19 cellular contexts compared by ENCODE assay signal in the genomic region with DNA sequence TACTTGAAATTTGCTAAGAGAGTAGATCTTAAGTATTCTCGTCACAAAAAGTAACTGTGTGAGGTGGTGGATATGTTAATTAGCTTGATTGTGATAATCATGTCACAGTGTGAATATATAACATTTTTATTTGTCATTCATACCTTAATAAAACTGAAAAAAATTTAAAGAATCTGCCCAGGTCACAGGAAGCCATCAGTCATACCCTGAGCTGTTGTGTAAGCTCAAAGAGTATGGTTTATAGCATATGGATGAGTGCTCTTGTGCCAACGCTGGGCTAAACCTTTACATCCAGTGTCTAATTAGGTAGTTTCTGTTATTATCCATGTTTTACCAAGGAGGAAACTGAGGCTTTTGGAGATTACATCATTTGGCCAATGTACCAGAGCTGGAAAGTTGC. TPM values are rescaled to one million over a fixed set of nuclear protein-coding genes. Genes with fewer than 3 reads are reported as not detected.
DNase-seq lines count a peak whose midpoint lies in the region; ATAC-seq and TF ChIP-seq lines count a peak whose summit lies in the region.
"Had no signal": no experiment of that assay in that cellular context is flagged by ENCODE, and none has a peak within 500 bp of the region (broad histone marks: within the 10 kb centered on the region; RNA-seq: fewer than 3 reads in every experiment).

No MANE protein-coding gene starts in this region.

- H3K27me3 ChIP-seq in SU-DHL-6 (ENCODE audit: low read length) (no peaks in the 10 kb centered on the region), testis (no peaks in the 10 kb centered on the region), WERI-Rb-1 (ENCODE audit: insufficient read depth, low read depth, severe bottlenecking) (no peaks in the 10 kb centered on the region)

- H3K79me2 ChIP-seq in SU-DHL-6 (ENCODE audit: insufficient read depth, low read length): peaks cover 23% of the 10 kb centered on the region

- peaks cover 16% of the 10 kb centered on the region for H3K4me1 ChIP-seq in testis

- H3K4me3 ChIP-seq in SU-DHL-6 (ENCODE audit: insufficient read depth, low read length, poor library complexity, severe bottlenecking) (no peak overlapping the region), testis (no peak overlapping the region), WERI-Rb-1 (ENCODE audit: low read depth, low read length) (no peak overlapping the region)
- H3K4me3 ChIP-seq: mucosa of descending colon had no signal

- H3K36me3 ChIP-seq in SU-DHL-6 (ENCODE audit: low read length) (peaks cover under 1% of the 10 kb centered on the region), testis (ENCODE audit: low read depth, missing control alignments) (no peaks in the 10 kb centered on the region), WERI-Rb-1 (no peaks in the 10 kb centered on the region)

- no peaks in the 10 kb centered on the region for H4K20me1 ChIP-seq in SU-DHL-6 (ENCODE audit: low read depth, low read length)

- 80 to 83% methylated on average over 2 of the region's 2 CpGs for whole genome bisulfite sequencing in testis, 2 donors

- no peak overlapping the region for H2AFZ ChIP-seq in SU-DHL-6 (ENCODE audit: low read depth, low read length, severe bottlenecking)

- peaks cover 35% of the 10 kb centered on the region for H3K4me1 Mint-ChIP-seq in stimulated activated naive CD8-positive, alpha-beta T cell treated with anti-CD3 and anti-CD28 coated beads, Interleukin-15, Interleukin-2, amounts not matched to agents 100 ng/mL and 50 ng/mL, for 24 hours (ENCODE audit: low read depth)
- H3K4me1 Mint-ChIP-seq in progenitor cell of endocrine pancreas (ENCODE audit: low read depth): no peaks in the 10 kb centered on the region

- H3K27ac ChIP-seq in SU-DHL-6 (ENCODE audit: low read depth, low read length) (peak overlapping the region; percentile 57), testis (no peak overlapping the region), WERI-Rb-1 (no peak overlapping the region)

- H3F3A ChIP-seq in SU-DHL-6 (ENCODE audit: insufficient read depth): peaks cover 15% of the 10 kb centered on the region

- no peaks in the 10 kb centered on the region for H3K36me3 Mint-ChIP-seq in stimulated activated naive CD8-positive, alpha-beta T cell treated with anti-CD3 and anti-CD28 coated beads, Interleukin-15, Interleukin-2, amounts not matched to agents 100 ng/mL and 50 ng/mL, for 24 hours (ENCODE audit: low read depth)
- peaks cover 9% of the 10 kb centered on the region for H3K36me3 Mint-ChIP-seq in progenitor cell of endocrine pancreas (ENCODE audit: insufficient read depth)

- H3K9me3 ChIP-seq in SU-DHL-6 (ENCODE audit: insufficient read depth, low read length): no peaks in the 10 kb centered on the region
- no peaks in the 10 kb centered on the region for H3K9me3 ChIP-seq in testis
- H3K9me3 ChIP-seq in WERI-Rb-1 (ENCODE audit: severe bottlenecking): no peaks in the 10 kb centered on the region
- H3K9me3 ChIP-seq: Caco-2, mucosa of descending colon had no signal

- intact Hi-C loops in testis (cut with DNase I; ENCODE audit: low total_unique reads): no loop called here

- peak overlapping the region; percentile 12 for H3K27ac Mint-ChIP-seq in stimulated activated naive CD8-positive, alpha-beta T cell treated with anti-CD3 and anti-CD28 coated beads, Interleukin-15, Interleukin-2, amounts not matched to agents 100 ng/mL and 50 ng/mL, for 24 hours
- peak overlapping the region; percentile 38 for H3K27ac Mint-ChIP-seq in progenitor cell of endocrine pancreas
- H3K27ac Mint-ChIP-seq: activated CD4-positive, alpha-beta T cell treated with anti-CD3 and anti-CD28 coated beads, Interleukin-2, amount 10 ng/mL, durations not matched to agents 24 days and 14 days had no signal

- no peak for ATAC-seq in stimulated activated naive CD8-positive, alpha-beta T cell treated with anti-CD3 and anti-CD28 coated beads, Interleukin-15, Interleukin-2, amounts not matched to agents 100 U/mL and 50 U/mL, for 24 hours
- ATAC-seq: mucosa of descending colon had no signal

- DNase-seq in stimulated activated naive CD8-positive, alpha-beta T cell treated with anti-CD3 and anti-CD28 coated beads, Interleukin-15, Interleukin-2, amounts not matched to agents 100 U/mL and 50 U/mL, for 24 hours: no peak
- DNase-seq in progenitor cell of endocrine pancreas (ENCODE audit: low spot score, unreplicated experiment) (no peak), D341Med (ENCODE audit: low spot score) (no peak), NCI-H82 treated with DMSO at 0.1 percent for 48 hours (lab: John Stamatoyannopoulos, UW; ENCODE audit: unreplicated experiment) (no peak), testis (no peak), WERI-Rb-1 (no peak)
- DNase-seq: activated CD4-positive, alpha-beta T cell treated with anti-CD3 and anti-CD28 coated beads, Interleukin-2, amount 10 ng/mL, durations not matched to agents 24 days and 14 days; activated CD8-positive, alpha-beta memory T cell treated with anti-CD3 and anti-CD28 coated beads, Interleukin-2, amount 50 U/mL, for 48 hours; activated gamma-delta T cell treated with Interleukin-2 at 50 U/mL for 16 hours; amniotic stem cell; effector CD8-positive, alpha-beta T cell; mucosa of descending colon; NK-92 treated with Interleukin-12 subunit alpha and Interleukin-12 subunit beta, amount 100 ng/mL, for 24 hours; stimulated activated CD4-positive, alpha-beta T cell treated with anti-CD3 and anti-CD28 coated beads, Interleukin-4, amount 100 ng/mL, for 24 hours; stimulated activated CD8-positive, alpha-beta memory T cell treated with anti-CD3 and anti-CD28 coated beads, Interleukin-4, amount 100 ng/mL, for 48 hours had no signal

- H3K4me2 ChIP-seq in SU-DHL-6 (ENCODE audit: low read depth, low read length, poor library complexity, severe bottlenecking): peak overlapping the region; percentile 31

- TF ChIP-seq POLR2A in testis (IDR thresholded peaks at IDR 0.05): no peak

- no peaks in the 10 kb centered on the region for H3K9me3 Mint-ChIP-seq in stimulated activated naive CD8-positive, alpha-beta T cell treated with anti-CD3 and anti-CD28 coated beads, Interleukin-15, Interleukin-2, amounts not matched to agents 100 ng/mL and 50 ng/mL, for 24 hours
- no peaks in the 10 kb centered on the region for H3K9me3 Mint-ChIP-seq in progenitor cell of endocrine pancreas (ENCODE audit: low read depth)
- H3K9me3 Mint-ChIP-seq: activated CD4-positive, alpha-beta T cell treated with anti-CD3 and anti-CD28 coated beads, Interleukin-2, amount 10 ng/mL, durations not matched to agents 24 days and 14 days; central memory CD8-positive, alpha-beta T cell had no signal

- no peak overlapping the region for H3K4me3 Mint-ChIP-seq in stimulated activated naive CD8-positive, alpha-beta T cell treated with anti-CD3 and anti-CD28 coated beads, Interleukin-15, Interleukin-2, amounts not matched to agents 100 ng/mL and 50 ng/mL, for 24 hours
- no peak overlapping the region for H3K4me3 Mint-ChIP-seq in progenitor cell of endocrine pancreas (ENCODE audit: low read depth)
- H3K4me3 Mint-ChIP-seq: activated CD4-positive, alpha-beta T cell treated with anti-CD3 and anti-CD28 coated beads, Interleukin-2, amount 10 ng/mL, durations not matched to agents 24 days and 14 days; central memory CD8-positive, alpha-beta T cell had no signal

- H3K9me2 ChIP-seq in SU-DHL-6 (replicated peaks; ENCODE audit: insufficient read depth, low read length): no peaks in the 10 kb centered on the region

- TF ChIP-seq CTCF in SU-DHL-6 (IDR thresholded peaks at IDR 0.05; ENCODE audit: insufficient read depth, low read length, poor library complexity, severe bottlenecking) (no peak), progenitor cell of endocrine pancreas (IDR thresholded peaks at IDR 0.05; ENCODE audit: unreplicated experiment) (no peak), testis (IDR thresholded peaks at IDR 0.05) (no peak), WERI-Rb-1 (IDR thresholded peaks at IDR 0.05; ENCODE audit: low read depth, low read length) (no peak)

- H3K27me3 Mint-ChIP-seq in stimulated activated naive CD8-positive, alpha-beta T cell treated with anti-CD3 and anti-CD28 coated beads, Interleukin-15, Interleukin-2, amounts not matched to agents 100 ng/mL and 50 ng/mL, for 24 hours: no peaks in the 10 kb centered on the region
- H3K27me3 Mint-ChIP-seq in progenitor cell of endocrine pancreas: no peaks in the 10 kb centered on the region
- H3K27me3 Mint-ChIP-seq: activated CD4-positive, alpha-beta T cell treated with anti-CD3 and anti-CD28 coated beads, Interleukin-2, amount 10 ng/mL, durations not matched to agents 24 days and 14 days; central memory CD8-positive, alpha-beta T cell had no signal

- H3K9ac ChIP-seq in SU-DHL-6 (ENCODE audit: low read length): no peak overlapping the region

RNA-seq across cellular contexts. Expression of gene PKIG, which starts 11.3 kb away (rescaled TPM):
- total RNA-seq in progenitor cell of endocrine pancreas (34.4 and 36.5 TPM in 2 replicates), testis (10 to 100 TPM; 66.6 to 70.4 TPM)
- 180 TPM for polyA plus RNA-seq in testis (ENCODE audit: insufficient read depth, low read depth, low replicate concordance)

RNA-seq across cellular contexts. Expression of gene ADA, which starts 57.8 kb away (rescaled TPM):
- total RNA-seq in progenitor cell of endocrine pancreas: 10.7 and 11.4 TPM in 2 replicates
- total RNA-seq in testis: 10 to 100 TPM; 10.0 to 11.2 TPM
- polyA plus RNA-seq in testis (ENCODE audit: insufficient read depth, low read depth, low replicate concordance): 8.2 TPM
